Comparison of ENCODE assay signal across 1 cellular context in the genomic region with DNA sequence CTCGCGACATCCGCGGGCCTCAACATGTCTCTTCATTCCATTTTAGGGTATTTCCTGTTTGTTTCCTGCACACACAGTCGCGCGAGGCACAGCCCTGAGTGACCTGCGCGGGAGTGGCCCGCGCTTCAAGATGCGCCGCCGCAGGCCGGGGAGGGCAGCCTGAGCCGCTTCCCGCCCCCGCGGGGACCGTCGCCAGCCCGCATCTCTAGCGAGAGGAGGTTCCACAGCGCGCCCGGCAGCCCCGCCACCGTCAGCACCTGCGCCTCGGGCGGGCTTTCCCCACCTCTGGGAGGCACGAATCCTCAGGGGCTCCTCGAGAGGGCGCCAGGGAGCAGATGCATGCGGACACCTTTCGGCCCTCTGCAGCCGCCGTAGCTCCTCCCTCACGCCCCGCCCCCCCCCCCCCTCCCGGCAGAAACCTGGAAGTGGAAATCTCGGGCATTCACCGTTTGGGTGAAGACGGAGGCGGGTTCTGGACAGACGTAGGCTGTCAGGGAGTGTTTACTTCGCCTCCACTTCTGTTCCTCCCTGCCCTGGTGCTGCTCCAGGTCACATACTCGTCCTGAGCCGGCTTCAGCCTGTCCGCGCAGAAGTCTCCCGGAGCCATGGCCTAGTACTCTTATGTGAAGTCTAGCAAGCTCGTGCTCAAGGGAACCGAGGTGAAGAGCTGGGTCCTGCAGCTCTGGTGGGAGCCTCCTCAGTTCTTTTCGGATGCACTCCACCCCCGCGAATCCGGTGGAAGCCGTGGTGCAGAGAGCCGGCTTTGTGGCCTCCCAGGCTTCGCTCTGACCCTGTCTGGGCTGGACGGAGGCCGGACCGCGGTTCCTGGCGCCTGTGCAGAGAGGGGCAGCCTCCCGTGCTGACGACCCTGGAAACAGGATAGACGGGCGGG.
TF ChIP-seq lines count a peak whose summit lies in the region.

No MANE protein-coding gene starts in this region.

TF ChIP-seq in K562, 482 proteins besides CTCF, POLR2A, EP300 and RAD21 (continued from another document):
- TF ChIP-seq AFF4 (CRISPR knock-in tag; IDR thresholded peaks at IDR 0.05) (no peak), L3MBTL2 (IDR thresholded peaks at IDR 0.05) (peak; percentile 94), KHSRP (IDR thresholded peaks at IDR 0.05) (no peak), RB1 (IDR thresholded peaks at IDR 0.05; ENCODE audit: low read depth) (peak; percentile 77), LCOR (CRISPR knock-in tag; IDR thresholded peaks at IDR 0.05) (no peak), U2AF2 (optimal IDR thresholded peaks at IDR 0.05; ENCODE audit: low read depth, low read length) (no peak), CEBPB (tag; IDR thresholded peaks at IDR 0.05) (no peak), HSF4 (CRISPR knock-in tag; IDR thresholded peaks at IDR 0.05; ENCODE audit: borderline replicate concordance) (no peak), NKRF (IDR thresholded peaks at IDR 0.05; ENCODE audit: borderline replicate concordance) (no peak), NEUROD1 (IDR thresholded peaks at IDR 0.05; ENCODE audit: borderline replicate concordance, low read depth, low read length, partially characterized antibody) (peak; percentile 59), CBFA2T3 (IDR thresholded peaks at IDR 0.05) (no peak), KDM2B (CRISPR knock-in tag; IDR thresholded peaks at IDR 0.05) (no peak), TEAD2 (tag; IDR thresholded peaks at IDR 0.05) (no peak), SNIP1 (IDR thresholded peaks at IDR 0.05; ENCODE audit: low read depth) (no peak), SMAD4 (CRISPR knock-in tag; conservative IDR thresholded peaks at IDR 0.05) (no peak; the same call in 1 of the 2 replicates), ARID3B (CRISPR knock-in tag; IDR thresholded peaks at IDR 0.05; ENCODE audit: borderline replicate concordance) (no peak), ELF1 (tag; IDR thresholded peaks at IDR 0.05) (peak; percentile 37; the same call in 1 of the 2 replicates), HDAC2 (IDR thresholded peaks at IDR 0.05) (no peak), MTA3 (IDR thresholded peaks at IDR 0.05; ENCODE audit: borderline replicate concordance) (peak; percentile 96), SNAPC5 (CRISPR knock-in tag; IDR thresholded peaks at IDR 0.05) (no peak), ZNF24 (IDR thresholded peaks at IDR 0.05) (no peak), MLX (CRISPR knock-in tag; conservative IDR thresholded peaks at IDR 0.05) (no peak), MEF2D (tag; conservative IDR thresholded peaks at IDR 0.05; ENCODE audit: low read depth) (no peak)
- TF ChIP-seq, protein P1, sequence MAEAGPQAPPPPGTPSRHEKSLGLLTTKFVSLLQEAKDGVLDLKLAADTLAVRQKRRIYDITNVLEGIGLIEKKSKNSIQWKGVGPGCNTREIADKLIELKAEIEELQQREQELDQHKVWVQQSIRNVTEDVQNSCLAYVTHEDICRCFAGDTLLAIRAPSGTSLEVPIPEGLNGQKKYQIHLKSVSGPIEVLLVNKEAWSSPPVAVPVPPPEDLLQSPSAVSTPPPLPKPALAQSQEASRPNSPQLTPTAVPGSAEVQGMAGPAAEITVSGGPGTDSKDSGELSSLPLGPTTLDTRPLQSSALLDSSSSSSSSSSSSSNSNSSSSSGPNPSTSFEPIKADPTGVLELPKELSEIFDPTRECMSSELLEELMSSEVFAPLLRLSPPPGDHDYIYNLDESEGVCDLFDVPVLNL (CRISPR knock-in tag; IDR thresholded peaks at IDR 0.05; ENCODE audit: low read depth): no peak
- TF ChIP-seq, protein P2, sequence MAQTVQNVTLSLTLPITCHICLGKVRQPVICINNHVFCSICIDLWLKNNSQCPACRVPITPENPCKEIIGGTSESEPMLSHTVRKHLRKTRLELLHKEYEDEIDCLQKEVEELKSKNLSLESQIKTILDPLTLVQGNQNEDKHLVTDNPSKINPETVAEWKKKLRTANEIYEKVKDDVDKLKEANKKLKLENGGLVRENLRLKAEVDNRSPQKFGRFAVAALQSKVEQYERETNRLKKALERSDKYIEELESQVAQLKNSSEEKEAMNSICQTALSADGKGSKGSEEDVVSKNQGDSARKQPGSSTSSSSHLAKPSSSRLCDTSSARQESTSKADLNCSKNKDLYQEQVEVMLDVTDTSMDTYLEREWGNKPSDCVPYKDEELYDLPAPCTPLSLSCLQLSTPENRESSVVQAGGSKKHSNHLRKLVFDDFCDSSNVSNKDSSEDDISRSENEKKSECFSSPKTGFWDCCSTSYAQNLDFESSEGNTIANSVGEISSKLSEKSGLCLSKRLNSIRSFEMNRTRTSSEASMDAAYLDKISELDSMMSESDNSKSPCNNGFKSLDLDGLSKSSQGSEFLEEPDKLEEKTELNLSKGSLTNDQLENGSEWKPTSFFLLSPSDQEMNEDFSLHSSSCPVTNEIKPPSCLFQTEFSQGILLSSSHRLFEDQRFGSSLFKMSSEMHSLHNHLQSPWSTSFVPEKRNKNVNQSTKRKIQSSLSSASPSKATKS (CRISPR knock-in tag; IDR thresholded peaks at IDR 0.05): no peak
TF ChIP-seq in K562: peak in this region for 77.
